Comparison of ENCODE assay signal across 9 cellular contexts in the genomic region with DNA sequence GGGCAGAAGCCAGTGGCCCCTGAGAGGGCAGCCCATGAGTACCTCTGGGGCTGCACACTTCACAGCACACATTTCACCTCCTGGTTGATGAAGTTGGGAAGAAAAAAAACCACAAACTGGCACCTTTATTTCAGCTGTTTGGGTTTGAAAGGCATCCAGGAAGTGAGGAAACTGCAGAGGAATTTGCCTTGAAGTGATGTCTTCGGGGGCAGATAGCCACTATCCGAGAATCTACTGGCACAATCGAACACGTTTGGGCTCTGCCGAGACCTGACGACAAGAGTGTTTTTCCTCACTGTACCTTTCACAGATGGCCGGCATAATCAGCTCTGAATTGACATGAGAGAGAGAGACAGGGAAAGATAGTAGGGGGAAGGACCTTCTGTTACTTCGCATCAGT. TPM values are rescaled to one million over a fixed set of nuclear protein-coding genes. Genes with fewer than 3 reads are reported as not detected.
DNase-seq lines count a peak whose midpoint lies in the region; ATAC-seq and TF ChIP-seq lines count a peak whose summit lies in the region.
"Had no signal": no experiment of that assay in that cellular context is flagged by ENCODE, and none has a peak within 500 bp of the region (broad histone marks: within the 10 kb centered on the region; RNA-seq: fewer than 3 reads in every experiment).

No MANE protein-coding gene starts in this region.

- H3K9me2 ChIP-seq in Karpas-422 (replicated peaks; ENCODE audit: insufficient read depth, low read length): no peaks in the 10 kb centered on the region

- ATAC-seq in GM18873 (IDR thresholded peaks at IDR 0.05; ENCODE audit: low FRiP score, unreplicated experiment): no peak

- TF ChIP-seq CTCF in chondrocyte (IDR thresholded peaks at IDR 0.05) (no peak), nephron (IDR thresholded peaks at IDR 0.05; ENCODE audit: unreplicated experiment in 3 of 3) (no peak)

- DNase-seq in Karpas-422 (no peak), chondrocyte (ENCODE audit: low spot score) (no peak), NCI-H2029 (lab: John Stamatoyannopoulos, UW) (no peak), NCI-H345 treated with DMSO at 0.1 percent for 48 hours (lab: John Stamatoyannopoulos, UW; ENCODE audit: unreplicated experiment) (no peak)
- no peak for DNase-seq in activated naive CD8-positive, alpha-beta T cell treated with anti-CD3 and anti-CD28 coated beads for 36 hours

- peaks cover 0 to 65% (median 11%) of the 10 kb centered on the region in 11 experiments; a peak in 11 of 22 replicates for H3K36me3 ChIP-seq in BLaER1 treated with 17β-estradiol and CSF1 and Interleukin-3, amounts not matched to agents 10 nM and 100 nM
- H3K36me3 ChIP-seq in Karpas-422 (ENCODE audit: insufficient read depth, low read length): no peaks in the 10 kb centered on the region

- H3K9me3 Mint-ChIP-seq in chondrocyte (ENCODE audit: low read depth) (no peaks in the 10 kb centered on the region), nephron (no peaks in the 10 kb centered on the region)
- H3K9me3 Mint-ChIP-seq in activated naive CD8-positive, alpha-beta T cell treated with anti-CD3 and anti-CD28 coated beads for 36 hours: no peaks in the 10 kb centered on the region

- H3K27ac ChIP-seq in BLaER1 treated with 17β-estradiol and CSF1 and Interleukin-3, amounts not matched to agents 10 nM and 100 nM: peak overlapping the region in 8 of 11 experiments; percentile 42 to 62 (median 52); a peak in 14 of 22 replicates
- H3K27ac ChIP-seq in Karpas-422 (ENCODE audit: low read length): peak overlapping the region; percentile 93
- H3K27ac ChIP-seq: KMS-11 had no signal

- H3K4me1 Mint-ChIP-seq in chondrocyte (ENCODE audit: low read depth) (peaks cover 69% of the 10 kb centered on the region), nephron (peaks cover 90% of the 10 kb centered on the region)
- H3K4me1 Mint-ChIP-seq in activated naive CD8-positive, alpha-beta T cell treated with anti-CD3 and anti-CD28 coated beads for 36 hours: peaks cover 9% of the 10 kb centered on the region

- no peaks in the 10 kb centered on the region for H3K27me3 ChIP-seq in BLaER1 treated with 17β-estradiol and CSF1 and Interleukin-3, amounts not matched to agents 10 nM and 100 nM
- no peaks in the 10 kb centered on the region for H3K27me3 ChIP-seq in Karpas-422 (ENCODE audit: low read length)

- peak overlapping the region; percentile 50 for H3K4me3 Mint-ChIP-seq in chondrocyte (ENCODE audit: unreplicated experiment)
- H3K4me3 Mint-ChIP-seq in nephron: no peak overlapping the region
- H3K4me3 Mint-ChIP-seq in activated naive CD8-positive, alpha-beta T cell treated with anti-CD3 and anti-CD28 coated beads for 36 hours: no peak overlapping the region

- peaks cover 53 to 100% (median 99%) of the 10 kb centered on the region in 10 experiments for H3K4me1 ChIP-seq in BLaER1 treated with 17β-estradiol and CSF1 and Interleukin-3, amounts not matched to agents 10 nM and 100 nM
- H3K4me1 ChIP-seq in Karpas-422 (ENCODE audit: low read length): peaks cover 97% of the 10 kb centered on the region

- H3K27ac Mint-ChIP-seq in chondrocyte (ENCODE audit: unreplicated experiment) (peak overlapping the region; percentile 98), nephron (peak overlapping the region; percentile 32 to 95 (median 61))
- H3K27ac Mint-ChIP-seq in activated naive CD8-positive, alpha-beta T cell treated with anti-CD3 and anti-CD28 coated beads for 36 hours: no peak overlapping the region

- H3K9me3 ChIP-seq in BLaER1 treated with 17β-estradiol and CSF1 and Interleukin-3, amounts not matched to agents 10 nM and 100 nM (replicated peaks in 1 of 11): no peaks in the 10 kb centered on the region
- no peaks in the 10 kb centered on the region for H3K9me3 ChIP-seq in Karpas-422 (ENCODE audit: low read length)

- peak overlapping the region; percentile 57 to 91 (median 82) for H3K4me2 ChIP-seq in BLaER1 treated with 17β-estradiol and CSF1 and Interleukin-3, amounts not matched to agents 10 nM and 100 nM
- peak overlapping the region; percentile 63 for H3K4me2 ChIP-seq in Karpas-422 (ENCODE audit: low read depth, low read length, poor library complexity, severe bottlenecking)
- H3K4me2 ChIP-seq: KMS-11 had no signal

- H3K4me3 ChIP-seq in BLaER1 treated with 17β-estradiol and CSF1 and Interleukin-3, amounts not matched to agents 10 nM and 100 nM: peak overlapping the region in 2 of 10 experiments; percentile 13 to 15; a peak in 3 of 20 replicates
- peak overlapping the region; percentile 40; the same call in 1 of the 2 replicates for H3K4me3 ChIP-seq in Karpas-422 (ENCODE audit: low read length)

- H4K20me1 ChIP-seq in BLaER1 treated with 17β-estradiol and CSF1 and Interleukin-3, amounts not matched to agents 10 nM and 100 nM: peaks cover 0 to 93% (median 21%) of the 10 kb centered on the region in 11 experiments; a peak in 12 of 22 replicates
- no peaks in the 10 kb centered on the region for H4K20me1 ChIP-seq in Karpas-422 (ENCODE audit: insufficient read depth, low read depth, low read length)

- no peaks in the 10 kb centered on the region for H3K27me3 Mint-ChIP-seq in chondrocyte (ENCODE audit: low read depth)
- peaks cover 6% of the 10 kb centered on the region for H3K27me3 Mint-ChIP-seq in nephron (ENCODE audit: low read depth)
- peaks cover 7% of the 10 kb centered on the region for H3K27me3 Mint-ChIP-seq in activated naive CD8-positive, alpha-beta T cell treated with anti-CD3 and anti-CD28 coated beads for 36 hours

- peaks cover 19% of the 10 kb centered on the region; the same call in 1 of the 2 replicates for H3K79me2 ChIP-seq in Karpas-422 (ENCODE audit: low read length)

- peaks cover 12% of the 10 kb centered on the region for H3K36me3 Mint-ChIP-seq in chondrocyte (ENCODE audit: low read depth)
- H3K36me3 Mint-ChIP-seq in nephron (ENCODE audit: low read depth): no peaks in the 10 kb centered on the region
- no peaks in the 10 kb centered on the region for H3K36me3 Mint-ChIP-seq in activated naive CD8-positive, alpha-beta T cell treated with anti-CD3 and anti-CD28 coated beads for 36 hours

- peak overlapping the region in 9 of 11 experiments; percentile 20 to 62 (median 46); a peak in 16 of 22 replicates for H3K9ac ChIP-seq in BLaER1 treated with 17β-estradiol and CSF1 and Interleukin-3, amounts not matched to agents 10 nM and 100 nM
- H3K9ac ChIP-seq in Karpas-422 (ENCODE audit: low read length): peak overlapping the region; percentile 54
- H3K9ac ChIP-seq: KMS-11 had no signal

- H2AFZ ChIP-seq in Karpas-422 (ENCODE audit: low read length): no peak overlapping the region

RNA-seq across cellular contexts. Expression of a gene that starts 59.7 kb away (rescaled TPM):
- 52.4 and 75.4 TPM in 2 replicates for total RNA-seq in Karpas-422 (2014; rRNA removed; shearing (Covaris generic); ENCODE audit: low replicate concordance)
- 66.8 to 111 TPM (median 108 TPM) in 3 replicates for total RNA-seq in chondrocyte
- total RNA-seq in activated naive CD8-positive, alpha-beta T cell treated with anti-CD3 and anti-CD28 coated beads for 36 hours: 1 to 10 TPM; 8.2 to 8.5 TPM
